8 cellular contexts compared by ENCODE assay signal in the genomic region with DNA sequence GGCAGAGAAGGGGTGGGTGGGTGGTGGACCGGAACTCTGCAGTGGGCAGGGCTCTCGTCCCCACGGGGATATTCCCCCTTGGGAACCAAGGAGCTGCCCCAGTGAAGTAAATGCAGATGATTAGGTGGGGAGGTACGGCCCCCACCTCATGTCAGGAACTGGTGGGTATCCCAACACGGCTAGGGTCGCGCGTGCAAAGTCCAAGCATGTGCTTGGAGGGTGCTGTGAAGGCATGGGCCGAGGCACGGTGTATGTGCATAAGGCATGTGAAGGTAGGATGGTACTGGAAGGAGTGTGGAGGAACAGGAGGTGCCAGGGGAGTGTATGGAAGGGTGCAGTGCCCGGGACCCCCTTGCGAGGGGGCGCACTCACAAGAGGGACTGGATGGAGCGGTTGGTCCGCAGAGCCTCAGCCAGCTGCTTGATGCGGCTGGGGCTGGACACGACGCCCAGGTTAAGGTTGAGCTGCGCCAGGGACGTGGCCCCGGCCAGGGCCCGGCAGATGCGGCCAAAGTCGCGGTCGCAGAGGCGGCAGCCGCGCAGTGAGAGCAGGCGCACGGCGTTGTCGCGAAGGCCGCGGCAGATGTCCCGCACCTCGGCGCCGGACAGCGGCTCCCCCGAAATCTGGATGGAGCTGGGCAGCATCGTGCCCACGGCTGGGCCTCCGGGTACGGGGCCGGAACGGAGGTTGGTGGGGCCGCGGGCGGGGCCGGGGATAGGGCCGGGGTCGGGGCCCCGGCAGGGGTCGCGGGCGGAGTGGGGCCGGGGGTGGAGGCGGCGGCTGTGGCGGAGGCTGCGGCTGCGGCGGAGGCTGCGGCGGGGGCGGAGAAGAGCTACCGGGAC. TPM values are rescaled to one million over a fixed set of nuclear protein-coding genes. Genes with fewer than 3 reads are reported as not detected.
A peak's percentile ranks its signal among the peaks of the same experiment; 100 is the strongest.
DNase-seq lines count a peak whose midpoint lies in the region; ATAC-seq and TF ChIP-seq lines count a peak whose summit lies in the region.

No MANE protein-coding gene starts in this region.

- H3K27ac Mint-ChIP-seq in activated CD4-positive, alpha-beta T cell treated with anti-CD3 and anti-CD28 coated beads for 36 hours, result no peak overlapping the region
- peak overlapping the region; percentile 64 for H3K27ac Mint-ChIP-seq in progenitor cell of endocrine pancreas

- POLR2A ChIA-PET in activated CD4-positive, alpha-beta T cell treated with anti-CD3 and anti-CD28 coated beads for 36 hours (lab: Charles Lee), result interaction anchor here (0.6 kb wide), 1 partner anchor 577 kb away, joined by 4 read pairs; no protein-coding TSS in a partner anchor

- H3K4me1 Mint-ChIP-seq in activated CD4-positive, alpha-beta T cell treated with anti-CD3 and anti-CD28 coated beads for 36 hours, result peaks cover 14% of the 10 kb centered on the region
- peaks cover 4% of the 10 kb centered on the region for H3K4me1 Mint-ChIP-seq in progenitor cell of endocrine pancreas (ENCODE audit: low read depth)

- H3K27me3 ChIP-seq in RWPE2 (ENCODE audit: insufficient read depth, poor library complexity, severe bottlenecking) (no peaks in the 10 kb centered on the region), esophagus muscularis mucosa (peaks cover 0 to 6% (median 0%) of the 10 kb centered on the region in 4 donors)

- 28% methylated on average over 21 of the region's 69 CpGs for WGBS in esophagus muscularis mucosa

- no peak for TF ChIP-seq POLR2A in esophagus muscularis mucosa (IDR thresholded peaks at IDR 0.05; ENCODE audit: low read depth)

- H3K27ac ChIP-seq in RWPE2 (ENCODE audit: poor library complexity, severe bottlenecking) (no peak overlapping the region), esophagus muscularis mucosa (replicated peaks in 1 of 4) (peak overlapping the region; percentile 54 to 70 (median 60))

- H3K36me3 ChIP-seq in RWPE2 (ENCODE audit: low read depth), result peaks cover 12% of the 10 kb centered on the region
- H3K36me3 ChIP-seq in esophagus muscularis mucosa, result peaks cover 45 to 51% (median 47%) of the 10 kb centered on the region in 4 donors

- H3K36me3 Mint-ChIP-seq in activated CD4-positive, alpha-beta T cell treated with anti-CD3 and anti-CD28 coated beads for 36 hours (ENCODE audit: low read depth), result peaks cover 26% of the 10 kb centered on the region
- H3K36me3 Mint-ChIP-seq in progenitor cell of endocrine pancreas (ENCODE audit: insufficient read depth), result peaks cover 17% of the 10 kb centered on the region

- no peak for DNase-seq in activated CD4-positive, alpha-beta T cell treated with anti-CD3 and anti-CD28 coated beads for 36 hours
- DNase-seq in activated CD4-positive, alpha-beta T cell treated with anti-CD3 and anti-CD28 coated beads for 1 hour, result no peak
- DNase-seq in RWPE2 (ENCODE audit: low spot score) (no peak), esophagus muscularis mucosa (ENCODE audit: extremely low spot score) (no peak), progenitor cell of endocrine pancreas (ENCODE audit: low spot score, unreplicated experiment) (no peak), NCI-H1930 (lab: John Stamatoyannopoulos, UW) (no peak), GM10266 (ENCODE audit: extremely low spot score) (no peak)

- no peak for TF ChIP-seq CTCF in RWPE2 (IDR thresholded peaks at IDR 0.05; ENCODE audit: poor library complexity, severe bottlenecking)
- no peak for TF ChIP-seq CTCF in esophagus muscularis mucosa (IDR thresholded peaks at IDR 0.05)
- TF ChIP-seq CTCF in progenitor cell of endocrine pancreas (IDR thresholded peaks at IDR 0.05; ENCODE audit: unreplicated experiment), result no peak
- TF ChIP-seq CTCF in GM10266 (IDR thresholded peaks at IDR 0.05; ENCODE audit: control insufficient read depth, insufficient read depth, low read depth, missing control alignments), result no peak

- CTCF ChIA-PET in activated CD4-positive, alpha-beta T cell treated with anti-CD3 and anti-CD28 coated beads for 36 hours (lab: Charles Lee), result interaction anchor here (0.6 to 1.5 kb wide), 6 partner anchors 8 to 280 kb away, joined by 3 to 4 read pairs (median 3); a partner anchor contains a TSS

- intact Hi-C loops in activated CD4-positive, alpha-beta T cell treated with anti-CD3 and anti-CD28 coated beads for 36 hours (cut with DNase I, micrococcal nuclease), result loop anchor here in 1 of 2 experiments (5.0 kb wide), 1 partner anchor 142 kb away; a partner anchor contains a TSS
- intact Hi-C loops in esophagus muscularis mucosa (cut with DNase I), result loop anchor here (5.0 kb wide), 1 partner anchor 247 kb away; no protein-coding TSS in a partner anchor

- peak overlapping the region; percentile 61 for H3K4me3 Mint-ChIP-seq in activated CD4-positive, alpha-beta T cell treated with anti-CD3 and anti-CD28 coated beads for 36 hours
- H3K4me3 Mint-ChIP-seq in progenitor cell of endocrine pancreas (ENCODE audit: low read depth), result peak overlapping the region; percentile 78

- no peaks in the 10 kb centered on the region for H3K9me3 Mint-ChIP-seq in activated CD4-positive, alpha-beta T cell treated with anti-CD3 and anti-CD28 coated beads for 36 hours (ENCODE audit: low read depth)
- no peaks in the 10 kb centered on the region for H3K9me3 Mint-ChIP-seq in progenitor cell of endocrine pancreas (ENCODE audit: low read depth)

- H3K9me3 ChIP-seq in RWPE2 (ENCODE audit: severe bottlenecking) (no peaks in the 10 kb centered on the region), esophagus muscularis mucosa (no peaks in the 10 kb centered on the region)

- ATAC-seq in activated CD4-positive, alpha-beta T cell treated with anti-CD3 and anti-CD28 coated beads for 36 hours, result no peak
- ATAC-seq in RWPE2 (ENCODE audit: low read depth) (peak; percentile 2; the same call in 1 of the 3 replicates), GM18517 (IDR thresholded peaks at IDR 0.05; ENCODE audit: unreplicated experiment) (no peak)

- no peak for TF ChIP-seq EP300 in esophagus muscularis mucosa (IDR thresholded peaks at IDR 0.05)

- H3K4me3 ChIP-seq in RWPE2 (ENCODE audit: severe bottlenecking) (peak overlapping the region; percentile 47), esophagus muscularis mucosa (peak overlapping the region; percentile 65 to 83 (median 73))

- H3K27me3 Mint-ChIP-seq in activated CD4-positive, alpha-beta T cell treated with anti-CD3 and anti-CD28 coated beads for 36 hours, result peaks cover 12% of the 10 kb centered on the region
- H3K27me3 Mint-ChIP-seq in progenitor cell of endocrine pancreas, result peaks cover 20% of the 10 kb centered on the region

- H3K4me1 ChIP-seq in RWPE2 (ENCODE audit: insufficient read depth, poor library complexity, severe bottlenecking), result no peaks in the 10 kb centered on the region
- peaks cover 34 to 50% (median 44%) of the 10 kb centered on the region in 4 donors for H3K4me1 ChIP-seq in esophagus muscularis mucosa

RNA-seq across cellular contexts. Expression of a gene that starts 0.8 kb away (rescaled TPM):
- total RNA-seq in activated CD4-positive, alpha-beta T cell treated with anti-CD3 and anti-CD28 coated beads for 36 hours, result under 1 TPM; 0.18 to 0.19 TPM
- 1 to 10 TPM in 1 of 4 donors, under 1 TPM in 2, not detected in 1; 0.50 to 1.4 (median 0.75) TPM for total RNA-seq in esophagus muscularis mucosa
- total RNA-seq in progenitor cell of endocrine pancreas, result 1.5 and 1.6 TPM in 2 replicates

RNA-seq across cellular contexts. Expression of a gene that starts 7.4 kb away (rescaled TPM):
- total RNA-seq in activated CD4-positive, alpha-beta T cell treated with anti-CD3 and anti-CD28 coated beads for 36 hours, result 10 to 100 TPM; 38.0 to 39.6 TPM
- 10 to 100 TPM; 73.6 to 96.9 (median 84.9) TPM for total RNA-seq in esophagus muscularis mucosa
- total RNA-seq in progenitor cell of endocrine pancreas, result 121 and 136 TPM in 2 replicates

RNA-seq across cellular contexts. Expression of a gene that starts 7.5 kb away (rescaled TPM):
- 10 to 100 TPM; 43.4 to 52.9 TPM for total RNA-seq in activated CD4-positive, alpha-beta T cell treated with anti-CD3 and anti-CD28 coated beads for 36 hours
- total RNA-seq in esophagus muscularis mucosa (10 to 100 TPM in 3 of 4 donors, 1 to 10 TPM in 1; 9.1 to 30.3 (median 17.6) TPM), progenitor cell of endocrine pancreas (45.4 and 47.4 TPM in 2 replicates)

RNA-seq across cellular contexts. Expression of a gene that starts 32.0 kb away (rescaled TPM):
- 10 to 100 TPM; 35.6 to 37.2 TPM for total RNA-seq in activated CD4-positive, alpha-beta T cell treated with anti-CD3 and anti-CD28 coated beads for 36 hours
- total RNA-seq in esophagus muscularis mucosa, result 10 to 100 TPM; 19.9 to 34.4 (median 26.4) TPM
- 64.5 and 65.8 TPM in 2 replicates for total RNA-seq in progenitor cell of endocrine pancreas

RNA-seq across cellular contexts. Expression of a gene that starts 54.0 kb away (rescaled TPM):
- total RNA-seq in activated CD4-positive, alpha-beta T cell treated with anti-CD3 and anti-CD28 coated beads for 36 hours, result 1 to 10 TPM; 1.9 to 2.0 TPM
- under 1 TPM in 2 of 4 donors, not detected in 2; 0.32 to 0.33 TPM for total RNA-seq in esophagus muscularis mucosa
- total RNA-seq in progenitor cell of endocrine pancreas, result 0.60 and 0.73 TPM in 2 replicates
